Comparison of ENCODE assay signal across 11 cellular contexts in the genomic region with DNA sequence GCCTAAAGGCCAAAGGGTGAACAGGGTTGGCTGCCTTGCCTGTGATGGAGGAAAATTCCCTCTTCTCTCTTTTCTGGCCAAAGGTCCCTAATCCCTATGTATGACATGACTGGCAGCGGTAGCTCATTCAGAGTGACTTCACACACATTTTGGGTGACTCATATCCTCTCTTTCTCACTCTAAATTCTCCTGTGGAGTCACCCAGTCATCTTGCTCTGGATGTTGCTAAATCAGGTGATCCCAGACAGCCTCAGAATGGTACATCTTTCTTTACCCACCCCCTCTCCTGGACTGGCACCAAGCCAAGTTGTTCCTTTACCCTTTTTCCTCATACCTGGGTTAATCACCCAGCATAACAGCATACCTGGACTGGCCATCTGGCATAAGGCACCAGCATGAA.
DNase-seq lines count a peak whose midpoint lies in the region; ATAC-seq and TF ChIP-seq lines count a peak whose summit lies in the region.
"Had no signal": no experiment of that assay in that cellular context is flagged by ENCODE, and none has a peak within 500 bp of the region (broad histone marks: within the 10 kb centered on the region; RNA-seq: fewer than 3 reads in every experiment).

No MANE protein-coding gene starts in this region.

- peak; percentile 85 for DNase-seq in ACHN
- DNase-seq in GM23338 (ENCODE audit: low spot score): no peak
- peak; percentile 51 for DNase-seq in hepatocyte (ENCODE audit: low spot score)
- DNase-seq in OCI-M2 (lab: John Stamatoyannopoulos, UW; ENCODE audit: unreplicated experiment): no peak
- DNase-seq: DND-41, uterus had no signal

- H3K36me3 ChIP-seq in GM23338 (ENCODE audit: insufficient read depth) (0 out of 2 replicates have a peak, but pooled peaks cover 4% of the 10 kb centered on the region), hepatocyte (replicated peaks; ENCODE audit: insufficient read depth, low read depth) (no peaks in the 10 kb centered on the region)
- H3K36me3 ChIP-seq: uterus had no signal

- no peak overlapping the region for H3K27ac Mint-ChIP-seq in GM23338
- H3K27ac Mint-ChIP-seq: memory B cell had no signal

- no peaks in the 10 kb centered on the region for H4K20me1 ChIP-seq in GM23338 (replicated peaks; ENCODE audit: insufficient read depth)
- H4K20me1 ChIP-seq in hepatocyte (ENCODE audit: insufficient read depth, poor library complexity, severe bottlenecking): no peaks in the 10 kb centered on the region

- H3K4me3 ChIP-seq in GM23338 (no peak overlapping the region), hepatocyte (no peak overlapping the region)
- H3K4me3 ChIP-seq: uterus had no signal

- H3K27me3 ChIP-seq in GM23338 (ENCODE audit: insufficient read depth) (no peaks in the 10 kb centered on the region), hepatocyte (no peaks in the 10 kb centered on the region)
- H3K27me3 ChIP-seq: uterus had no signal

- H2AFZ ChIP-seq in GM23338 (0 out of 2 replicates have a peak overlapping the region, but pooled peaks have one; percentile 63), hepatocyte (no peak overlapping the region)

- H3F3A ChIP-seq in GM23338 (replicated peaks; ENCODE audit: low read depth): no peaks in the 10 kb centered on the region

- no peak overlapping the region for H3K4me3 Mint-ChIP-seq in GM23338
- H3K4me3 Mint-ChIP-seq: memory B cell had no signal

- in situ Hi-C loops in ACHN (cut with HindIII; ENCODE audit: low pct_ligation_motif_present, low pct_unique_long_range_greater_than_20kb, low sequenced_read_pairs): no loop called here

- peaks cover 4% of the 10 kb centered on the region for H3K27me3 Mint-ChIP-seq in GM23338 (ENCODE audit: insufficient read depth, low read depth, poor library complexity)

- H3K4me1 ChIP-seq in GM23338 (ENCODE audit: insufficient read depth): no peaks in the 10 kb centered on the region
- H3K4me1 ChIP-seq in hepatocyte (ENCODE audit: insufficient read depth): no peaks in the 10 kb centered on the region
- H3K4me1 ChIP-seq: uterus had no signal

- H3K36me3 Mint-ChIP-seq in GM23338 (ENCODE audit: low read depth): peaks cover 22% of the 10 kb centered on the region

- H3K9me2 ChIP-seq in GM23338 (ENCODE audit: insufficient read depth) (no peaks in the 10 kb centered on the region), hepatocyte (replicated peaks; ENCODE audit: insufficient read depth) (no peaks in the 10 kb centered on the region)

- WGBS in hepatocyte (ENCODE audit: low lambda C conversion rate, missing lambda C conversion rate): 47% methylated on average over 1 of the region's 1 CpG

- H3K79me2 ChIP-seq in GM23338 (replicated peaks; ENCODE audit: insufficient read depth): no peaks in the 10 kb centered on the region
- H3K79me2 ChIP-seq in hepatocyte: no peaks in the 10 kb centered on the region

- TF ChIP-seq CTCF in GM23338 (conservative IDR thresholded peaks at IDR 0.05; ENCODE audit: low read depth in 2 of 2) (no peak), hepatocyte (IDR thresholded peaks at IDR 0.05; ENCODE audit: poor library complexity) (no peak)

- H3K4me2 ChIP-seq in GM23338 (no peak overlapping the region), hepatocyte (no peak overlapping the region)

- peaks cover 7% of the 10 kb centered on the region for H3K4me1 Mint-ChIP-seq in GM23338
- H3K4me1 Mint-ChIP-seq: memory B cell had no signal

- H3K9me3 ChIP-seq in hepatocyte (ENCODE audit: low read depth): no peaks in the 10 kb centered on the region
- H3K9me3 ChIP-seq: uterus had no signal

- H3K27ac ChIP-seq in GM23338 (ENCODE audit: low read depth) (no peak overlapping the region), hepatocyte (no peak overlapping the region)
- H3K27ac ChIP-seq: uterus had no signal

- ATAC-seq in GM23338: no peak
- peak; percentile 60 for ATAC-seq in SK-N-SH treated with all-trans-retinoic acid at 6 μM for 48 hours
- ATAC-seq in HG03342 (IDR thresholded peaks at IDR 0.05; ENCODE audit: unreplicated experiment): no peak
- ATAC-seq in GM21447 (IDR thresholded peaks at IDR 0.05; ENCODE audit: unreplicated experiment): no peak
- ATAC-seq in HG03039 (IDR thresholded peaks at IDR 0.05; ENCODE audit: unreplicated experiment): no peak

- H3K9me3 Mint-ChIP-seq in GM23338: peaks cover 50% of the 10 kb centered on the region

TF ChIP-seq in GM23338, 12 proteins besides CTCF, POLR2A, EP300 and RAD21:
- TF ChIP-seq STAT1 (IDR thresholded peaks at IDR 0.05; ENCODE audit: unreplicated experiment) (no peak), JUNB (IDR thresholded peaks at IDR 0.05; ENCODE audit: unreplicated experiment) (no peak)

TF ChIP-seq in SK-N-SH treated with all-trans-retinoic acid at 6 μM for 48 hours, 23 proteins besides CTCF, POLR2A, EP300 and RAD21 (continues in another document):
- TF ChIP-seq, protein P1, sequence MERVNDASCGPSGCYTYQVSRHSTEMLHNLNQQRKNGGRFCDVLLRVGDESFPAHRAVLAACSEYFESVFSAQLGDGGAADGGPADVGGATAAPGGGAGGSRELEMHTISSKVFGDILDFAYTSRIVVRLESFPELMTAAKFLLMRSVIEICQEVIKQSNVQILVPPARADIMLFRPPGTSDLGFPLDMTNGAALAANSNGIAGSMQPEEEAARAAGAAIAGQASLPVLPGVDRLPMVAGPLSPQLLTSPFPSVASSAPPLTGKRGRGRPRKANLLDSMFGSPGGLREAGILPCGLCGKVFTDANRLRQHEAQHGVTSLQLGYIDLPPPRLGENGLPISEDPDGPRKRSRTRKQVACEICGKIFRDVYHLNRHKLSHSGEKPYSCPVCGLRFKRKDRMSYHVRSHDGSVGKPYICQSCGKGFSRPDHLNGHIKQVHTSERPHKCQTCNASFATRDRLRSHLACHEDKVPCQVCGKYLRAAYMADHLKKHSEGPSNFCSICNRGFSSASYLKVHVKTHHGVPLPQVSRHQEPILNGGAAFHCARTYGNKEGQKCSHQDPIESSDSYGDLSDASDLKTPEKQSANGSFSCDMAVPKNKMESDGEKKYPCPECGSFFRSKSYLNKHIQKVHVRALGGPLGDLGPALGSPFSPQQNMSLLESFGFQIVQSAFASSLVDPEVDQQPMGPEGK (CRISPR knock-in tag; IDR thresholded peaks at IDR 0.05; ENCODE audit: borderline replicate concordance): no peak
- TF ChIP-seq TOX (CRISPR knock-in tag; IDR thresholded peaks at IDR 0.05; ENCODE audit: borderline replicate concordance): no peak
- TF ChIP-seq, protein P2, sequence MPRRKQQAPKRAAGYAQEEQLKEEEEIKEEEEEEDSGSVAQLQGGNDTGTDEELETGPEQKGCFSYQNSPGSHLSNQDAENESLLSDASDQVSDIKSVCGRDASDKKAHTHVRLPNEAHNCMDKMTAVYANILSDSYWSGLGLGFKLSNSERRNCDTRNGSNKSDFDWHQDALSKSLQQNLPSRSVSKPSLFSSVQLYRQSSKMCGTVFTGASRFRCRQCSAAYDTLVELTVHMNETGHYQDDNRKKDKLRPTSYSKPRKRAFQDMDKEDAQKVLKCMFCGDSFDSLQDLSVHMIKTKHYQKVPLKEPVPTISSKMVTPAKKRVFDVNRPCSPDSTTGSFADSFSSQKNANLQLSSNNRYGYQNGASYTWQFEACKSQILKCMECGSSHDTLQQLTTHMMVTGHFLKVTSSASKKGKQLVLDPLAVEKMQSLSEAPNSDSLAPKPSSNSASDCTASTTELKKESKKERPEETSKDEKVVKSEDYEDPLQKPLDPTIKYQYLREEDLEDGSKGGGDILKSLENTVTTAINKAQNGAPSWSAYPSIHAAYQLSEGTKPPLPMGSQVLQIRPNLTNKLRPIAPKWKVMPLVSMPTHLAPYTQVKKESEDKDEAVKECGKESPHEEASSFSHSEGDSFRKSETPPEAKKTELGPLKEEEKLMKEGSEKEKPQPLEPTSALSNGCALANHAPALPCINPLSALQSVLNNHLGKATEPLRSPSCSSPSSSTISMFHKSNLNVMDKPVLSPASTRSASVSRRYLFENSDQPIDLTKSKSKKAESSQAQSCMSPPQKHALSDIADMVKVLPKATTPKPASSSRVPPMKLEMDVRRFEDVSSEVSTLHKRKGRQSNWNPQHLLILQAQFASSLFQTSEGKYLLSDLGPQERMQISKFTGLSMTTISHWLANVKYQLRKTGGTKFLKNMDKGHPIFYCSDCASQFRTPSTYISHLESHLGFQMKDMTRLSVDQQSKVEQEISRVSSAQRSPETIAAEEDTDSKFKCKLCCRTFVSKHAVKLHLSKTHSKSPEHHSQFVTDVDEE (CRISPR knock-in tag; IDR thresholded peaks at IDR 0.05): no peak
- TF ChIP-seq ESRRG (CRISPR knock-in tag; IDR thresholded peaks at IDR 0.05): no peak
- no peak for TF ChIP-seq ARNTL (CRISPR knock-in tag; IDR thresholded peaks at IDR 0.05; ENCODE audit: borderline replicate concordance, low read depth)
- TF ChIP-seq, protein P3, sequence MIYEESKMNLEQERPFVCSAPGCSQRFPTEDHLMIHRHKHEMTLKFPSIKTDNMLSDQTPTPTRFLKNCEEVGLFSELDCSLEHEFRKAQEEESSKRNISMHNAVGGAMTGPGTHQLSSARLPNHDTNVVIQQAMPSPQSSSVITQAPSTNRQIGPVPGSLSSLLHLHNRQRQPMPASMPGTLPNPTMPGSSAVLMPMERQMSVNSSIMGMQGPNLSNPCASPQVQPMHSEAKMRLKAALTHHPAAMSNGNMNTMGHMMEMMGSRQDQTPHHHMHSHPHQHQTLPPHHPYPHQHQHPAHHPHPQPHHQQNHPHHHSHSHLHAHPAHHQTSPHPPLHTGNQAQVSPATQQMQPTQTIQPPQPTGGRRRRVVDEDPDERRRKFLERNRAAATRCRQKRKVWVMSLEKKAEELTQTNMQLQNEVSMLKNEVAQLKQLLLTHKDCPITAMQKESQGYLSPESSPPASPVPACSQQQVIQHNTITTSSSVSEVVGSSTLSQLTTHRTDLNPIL (CRISPR knock-in tag; IDR thresholded peaks at IDR 0.05; ENCODE audit: low read depth): no peak
- TF ChIP-seq OSR1 (CRISPR knock-in tag; IDR thresholded peaks at IDR 0.05): no peak
- no peak for TF ChIP-seq CSDC2 (CRISPR knock-in tag; IDR thresholded peaks at IDR 0.05)
- no peak for TF ChIP-seq GLIS3 (CRISPR knock-in tag; IDR thresholded peaks at IDR 0.05)
- TF ChIP-seq ZC3H10 (CRISPR knock-in tag; IDR thresholded peaks at IDR 0.05): no peak
- TF ChIP-seq, protein P4, sequence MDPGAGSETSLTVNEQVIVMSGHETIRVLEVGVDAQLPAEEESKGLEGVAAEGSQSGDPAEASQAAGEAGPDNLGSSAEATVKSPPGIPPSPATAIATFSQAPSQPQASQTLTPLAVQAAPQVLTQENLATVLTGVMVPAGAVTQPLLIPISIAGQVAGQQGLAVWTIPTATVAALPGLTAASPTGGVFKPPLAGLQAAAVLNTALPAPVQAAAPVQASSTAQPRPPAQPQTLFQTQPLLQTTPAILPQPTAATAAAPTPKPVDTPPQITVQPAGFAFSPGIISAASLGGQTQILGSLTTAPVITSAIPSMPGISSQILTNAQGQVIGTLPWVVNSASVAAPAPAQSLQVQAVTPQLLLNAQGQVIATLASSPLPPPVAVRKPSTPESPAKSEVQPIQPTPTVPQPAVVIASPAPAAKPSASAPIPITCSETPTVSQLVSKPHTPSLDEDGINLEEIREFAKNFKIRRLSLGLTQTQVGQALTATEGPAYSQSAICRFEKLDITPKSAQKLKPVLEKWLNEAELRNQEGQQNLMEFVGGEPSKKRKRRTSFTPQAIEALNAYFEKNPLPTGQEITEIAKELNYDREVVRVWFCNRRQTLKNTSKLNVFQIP (CRISPR knock-in tag; IDR thresholded peaks at IDR 0.05; ENCODE audit: borderline replicate concordance, low read depth): no peak
- TF ChIP-seq ISL1 (CRISPR knock-in tag; IDR thresholded peaks at IDR 0.05): no peak

Comparison
In these comparisons a context has a peak if more than half of its experiments do, and no peak if none do; other contexts are left out.
1. DNase-seq: peak in ACHN (single experiment) and hepatocyte (single experiment); none in GM23338 (single experiment) and OCI-M2 (single experiment).